ENCODE assay signal across 8 cellular contexts in genomic region chr1:13748610-13749505, GRCh38. TPM values are rescaled to one million over a fixed set of nuclear protein-coding genes. Genes with fewer than 3 reads are reported as not detected.
DNase-seq lines count a peak whose midpoint lies in the region; ATAC-seq, FAIRE-seq and TF ChIP-seq lines count a peak whose summit lies in the region.

No MANE protein-coding gene starts in this region.

- peak; percentile 77 for ATAC-seq in GM18498 (IDR thresholded peaks at IDR 0.05; ENCODE audit: unreplicated experiment)
- ATAC-seq in HG02885 (IDR thresholded peaks at IDR 0.05; ENCODE audit: poor library complexity, unreplicated experiment): peak; percentile 85
- ATAC-seq in left ventricle myocardium superior: peak; percentile 98
- ATAC-seq in psoas muscle: peak; percentile 94 to 96 (median 96)

- H3K4me3 ChIP-seq in psoas muscle: peak overlapping the region; percentile 92

- intact Hi-C loops in left ventricle myocardium superior (cut with micrococcal nuclease) (no loop called here), psoas muscle (cut with DNase I) (loop anchor here in 1 of 2 donors (5.0 kb wide), 1 partner anchor 47 kb away; the partner anchor contains the start of gene PRDM2)

- H3K27ac ChIP-seq in psoas muscle: peak overlapping the region; percentile 93

- peak; percentile 83 for FAIRE-seq in urothelium cell line (lab: Jason Lieb, UNC)

- peak; percentile 83 for DNase-seq in NCI-H146 treated with DMSO at 0.1 percent for 48 hours (lab: John Stamatoyannopoulos, UW; ENCODE audit: unreplicated experiment)
- peak; percentile 94 to 97 (median 95) for DNase-seq in T-helper 1 cell
- peak in 55 of 56 donors; percentile 72 to 98 (median 94) for DNase-seq in amygdala (lab: John Stamatoyannopoulos, UW)
- DNase-seq in left ventricle myocardium superior: peak; percentile 99
- peak; percentile 99 for DNase-seq in psoas muscle
- peak; percentile 98 for DNase-seq in urothelium cell line (ENCODE audit: low spot score)

- peaks cover 2 to 6% of the 10 kb centered on the region in 2 donors for H3K36me3 ChIP-seq in psoas muscle (ENCODE audit: insufficient read depth in 1 of 2, low read depth in 1 of 2)

- no peak for TF ChIP-seq CTCF in psoas muscle (IDR thresholded peaks at IDR 0.05)

- H3K9me3 ChIP-seq in psoas muscle: no peaks in the 10 kb centered on the region

- H3K4me1 ChIP-seq in psoas muscle: peaks cover 39% of the 10 kb centered on the region

- WGBS in psoas muscle, 3 donors: 1% methylated on average over 57 to 83 of the region's 83 CpGs

- H3K27me3 ChIP-seq in psoas muscle (ENCODE audit: insufficient read depth in 3 of 3, low read length in 2 of 3): no peaks in the 10 kb centered on the region

RNA-seq across cellular contexts. Expression of gene PRDM2, which starts 48.9 kb away (rescaled TPM):
- 38.5 TPM for total RNA-seq in left ventricle myocardium superior
- 10 to 100 TPM; 29.4 to 84.3 (median 45.5) TPM for total RNA-seq in psoas muscle
- 10 to 100 TPM; 12.1 to 59.3 (median 24.8) TPM for polyA plus RNA-seq in psoas muscle

Comparison
In these comparisons a context has a peak if more than half of its experiments do, and no peak if none do; other contexts are left out.
1. Peak in every context shown above with its lines: DNase-seq, ATAC-seq, H3K4me3 ChIP-seq and H3K27ac ChIP-seq.